ENCODE assay signal across 9 cellular contexts in genomic region chr16:16782153-16782552, GRCh38.
"Had no signal": no experiment of that assay in that cellular context is flagged by ENCODE, and none has a peak within 500 bp of the region (broad histone marks: within the 10 kb centered on the region; RNA-seq: fewer than 3 reads in every experiment).

No MANE protein-coding gene starts in this region.

- H3K36me3 ChIP-seq: HAP-1 had no signal

- DNase-seq: H7, HFFc6, KBM-7 had no signal

- H3K36me3 Mint-ChIP-seq: IgD-negative memory B cell had no signal

- H3K4me1 ChIP-seq: HAP-1 had no signal

- H3K9me3 Mint-ChIP-seq: GM23338 had no signal

- H3K27ac ChIP-seq: HL-60 had no signal

- ATAC-seq: GM23338, HCT116, HepG2 had no signal

- H3K27ac Mint-ChIP-seq: GM23338, HFFc6, IgD-negative memory B cell had no signal

- H3K4me2 ChIP-seq: GM23338 had no signal

- H3K9me3 ChIP-seq: HAP-1 had no signal

- H3K4me3 ChIP-seq: GM23338, HAP-1 had no signal

- FAIRE-seq: HepG2 had no signal

- H3K4me1 Mint-ChIP-seq: IgD-negative memory B cell had no signal

- H3K4me3 Mint-ChIP-seq: GM23338, HFFc6, IgD-negative memory B cell had no signal

- H2AFZ ChIP-seq: GM23338 had no signal
